In the genomic region with DNA sequence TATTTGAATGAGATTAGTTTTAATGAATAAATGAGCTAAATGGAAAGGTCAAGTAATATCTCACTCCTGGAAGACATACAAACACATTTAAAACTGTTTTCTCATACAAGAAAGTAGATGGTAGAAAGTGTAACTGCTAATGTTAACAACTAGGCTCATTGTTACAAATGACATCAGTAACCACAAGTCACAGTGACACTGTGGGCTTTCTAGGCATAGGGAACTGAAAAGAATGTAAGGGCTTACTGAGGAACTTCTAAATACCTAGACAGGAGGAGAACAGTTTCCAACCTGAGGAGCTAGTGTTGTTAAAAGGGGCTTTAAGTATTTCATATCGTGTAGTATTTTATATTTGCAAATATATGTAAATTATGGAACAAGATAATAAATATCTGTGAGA, we compare ENCODE assay signal across 1 cellular context.
TF ChIP-seq lines count a peak whose summit lies in the region.

No MANE protein-coding gene starts in this region.

TF ChIP-seq in GM12878, 131 proteins besides CTCF, POLR2A, EP300 and RAD21 (continued from another document):
- peak; percentile 65; the same call in 1 of the 2 replicates for TF ChIP-seq SPI1 (IDR thresholded peaks at IDR 0.05; ENCODE audit: borderline replicate concordance, insufficient read depth, low read depth, low read length)
